Comparison of ENCODE assay signal across 14 cellular contexts in genomic region chr15:49715213-49715612, GRCh38.
DNase-seq lines count a peak whose midpoint lies in the region; ATAC-seq and TF ChIP-seq lines count a peak whose summit lies in the region.
"Had no signal": no experiment of that assay in that cellular context is flagged by ENCODE, and none has a peak within 500 bp of the region (broad histone marks: within the 10 kb centered on the region; RNA-seq: fewer than 3 reads in every experiment).

No MANE protein-coding gene starts in this region.

- no peak for DNase-seq in natural killer cell treated with Interleukin-12 subunit alpha and Interleukin-12 subunit beta and Interleukin-15 and Interleukin-18, amount 100 ng/mL, for 72 hours (ENCODE audit: low spot score)
- DNase-seq in natural killer cell (no peak), KG1 (lab: John Stamatoyannopoulos, UW) (peak; percentile 33), NOMO-1 treated with dmso at 0.1 percent for 144 hours (lab: John Stamatoyannopoulos, UW; ENCODE audit: unreplicated experiment) (peak; percentile 26), activated gamma-delta T cell (lab: John Stamatoyannopoulos, UW) (no peak), AG08395 (ENCODE audit: low spot score) (no peak), hepatocyte (ENCODE audit: low spot score) (no peak)
- DNase-seq: CD4-positive, alpha-beta memory T cell; NCI-H1105; NCI-H187 treated with DMSO at 0.1 percent for 48 hours; NCI-H446 had no signal

- H4K20me1 ChIP-seq in hepatocyte (ENCODE audit: insufficient read depth, poor library complexity, severe bottlenecking): no peaks in the 10 kb centered on the region

- H3K27me3 ChIP-seq in neutrophil (no peaks in the 10 kb centered on the region), hepatocyte (no peaks in the 10 kb centered on the region)
- H3K27me3 ChIP-seq: SJSA1 had no signal

- no peaks in the 10 kb centered on the region for H3K36me3 ChIP-seq in neutrophil
- no peaks in the 10 kb centered on the region for H3K36me3 ChIP-seq in hepatocyte (replicated peaks; ENCODE audit: insufficient read depth, low read depth)
- H3K36me3 ChIP-seq: SJSA1 had no signal

- peak; percentile 32 to 75 for ATAC-seq in natural killer cell treated with Interleukin-12 subunit alpha and Interleukin-12 subunit beta and Interleukin-15 and Interleukin-18, amount 100 ng/mL, for 72 hours
- ATAC-seq in natural killer cell: no peak
- ATAC-seq: A549 had no signal

- TF ChIP-seq CTCF in natural killer cell (IDR thresholded peaks at IDR 0.05) (no peak), neutrophil (IDR thresholded peaks at IDR 0.05) (no peak), hepatocyte (IDR thresholded peaks at IDR 0.05; ENCODE audit: poor library complexity) (no peak)

- intact Hi-C loops in natural killer cell (cut with micrococcal nuclease): no loop called here

- H3K9me2 ChIP-seq in hepatocyte (replicated peaks; ENCODE audit: insufficient read depth): no peaks in the 10 kb centered on the region

- H3K36me3 Mint-ChIP-seq in natural killer cell treated with Interleukin-12 subunit alpha and Interleukin-12 subunit beta and Interleukin-15 and Interleukin-18, amount 100 ng/mL, for 72 hours: peaks cover 8% of the 10 kb centered on the region
- peaks cover under 1% of the 10 kb centered on the region for H3K36me3 Mint-ChIP-seq in natural killer cell

- H3K4me2 ChIP-seq in hepatocyte: no peak overlapping the region
- H3K4me2 ChIP-seq: A549 had no signal

- H3K27me3 Mint-ChIP-seq in natural killer cell treated with Interleukin-12 subunit alpha and Interleukin-12 subunit beta and Interleukin-15 and Interleukin-18, amount 100 ng/mL, for 72 hours: peaks cover 3 to 7% of the 10 kb centered on the region in 2 donors
- no peaks in the 10 kb centered on the region for H3K27me3 Mint-ChIP-seq in natural killer cell (ENCODE audit: low read depth in 2 of 2)

- H3K79me2 ChIP-seq in hepatocyte: no peaks in the 10 kb centered on the region

- no peak overlapping the region for H3K4me3 ChIP-seq in neutrophil (ENCODE audit: low read depth in 1 of 2, low read length in 1 of 2)
- H3K4me3 ChIP-seq in hepatocyte: no peak overlapping the region
- H3K4me3 ChIP-seq: A549, SJSA1 had no signal

- H3K27ac ChIP-seq in neutrophil: peak overlapping the region; percentile 68
- no peak overlapping the region for H3K27ac ChIP-seq in hepatocyte
- H3K27ac ChIP-seq: A549, SJSA1 had no signal

- no peak overlapping the region for H2AFZ ChIP-seq in hepatocyte

- H3K27ac Mint-ChIP-seq in natural killer cell treated with Interleukin-12 subunit alpha and Interleukin-12 subunit beta and Interleukin-15 and Interleukin-18, amount 100 ng/mL, for 72 hours: peak overlapping the region in 1 of 2 donors; percentile 33
- no peak overlapping the region for H3K27ac Mint-ChIP-seq in natural killer cell
- H3K27ac Mint-ChIP-seq: CD4-positive, alpha-beta memory T cell had no signal

- H3K4me1 ChIP-seq in neutrophil (ENCODE audit: control insufficient read depth in 1 of 2, insufficient read depth in 1 of 2, low read depth in 1 of 2, low read length in 1 of 2): peaks cover 71 to 75% of the 10 kb centered on the region in 2 experiments
- no peaks in the 10 kb centered on the region for H3K4me1 ChIP-seq in hepatocyte (ENCODE audit: insufficient read depth)
- H3K4me1 ChIP-seq: A549, SJSA1 had no signal

- H3K4me3 Mint-ChIP-seq in natural killer cell treated with Interleukin-12 subunit alpha and Interleukin-12 subunit beta and Interleukin-15 and Interleukin-18, amount 100 ng/mL, for 72 hours: peak overlapping the region; percentile 21
- no peak overlapping the region for H3K4me3 Mint-ChIP-seq in natural killer cell
- H3K4me3 Mint-ChIP-seq: CD4-positive, alpha-beta memory T cell had no signal

- H3K9me3 ChIP-seq in neutrophil: peaks cover 2% of the 10 kb centered on the region
- H3K9me3 ChIP-seq in hepatocyte (ENCODE audit: low read depth): no peaks in the 10 kb centered on the region
- H3K9me3 ChIP-seq: A549 had no signal

- H3K4me1 Mint-ChIP-seq in natural killer cell treated with Interleukin-12 subunit alpha and Interleukin-12 subunit beta and Interleukin-15 and Interleukin-18, amount 100 ng/mL, for 72 hours (ENCODE audit: low read depth in 2 of 2): peaks cover 5 to 10% of the 10 kb centered on the region in 2 donors
- peaks cover 0 to 5% of the 10 kb centered on the region in 2 donors for H3K4me1 Mint-ChIP-seq in natural killer cell
- H3K4me1 Mint-ChIP-seq: CD4-positive, alpha-beta memory T cell had no signal

- peaks cover 5% of the 10 kb centered on the region for H3K9me3 Mint-ChIP-seq in natural killer cell treated with Interleukin-12 subunit alpha and Interleukin-12 subunit beta and Interleukin-15 and Interleukin-18, amount 100 ng/mL, for 72 hours
- H3K9me3 Mint-ChIP-seq in natural killer cell: peaks cover 4% of the 10 kb centered on the region in 2 donors

- 96% methylated on average over 1 of the region's 1 CpG for WGBS in hepatocyte (ENCODE audit: low lambda C conversion rate, missing lambda C conversion rate)

Comparison
In these comparisons a context has a peak if more than half of its experiments do, and no peak if none do; other contexts are left out.
1. ATAC-seq: peak in natural killer cell treated with Interleukin-12 subunit alpha and Interleukin-12 subunit beta and Interleukin-15 and Interleukin-18, amount 100 ng/mL, for 72 hours (2 of 2); none in natural killer cell (0 of 3).
2. DNase-seq: peak in KG1 (single experiment) and NOMO-1 treated with dmso at 0.1 percent for 144 hours (single experiment); none in natural killer cell treated with Interleukin-12 subunit alpha and Interleukin-12 subunit beta and Interleukin-15 and Interleukin-18, amount 100 ng/mL, for 72 hours (single experiment), natural killer cell (single experiment), activated gamma-delta T cell (single experiment), AG08395 (single experiment) and hepatocyte (single experiment).